In the genomic region with DNA sequence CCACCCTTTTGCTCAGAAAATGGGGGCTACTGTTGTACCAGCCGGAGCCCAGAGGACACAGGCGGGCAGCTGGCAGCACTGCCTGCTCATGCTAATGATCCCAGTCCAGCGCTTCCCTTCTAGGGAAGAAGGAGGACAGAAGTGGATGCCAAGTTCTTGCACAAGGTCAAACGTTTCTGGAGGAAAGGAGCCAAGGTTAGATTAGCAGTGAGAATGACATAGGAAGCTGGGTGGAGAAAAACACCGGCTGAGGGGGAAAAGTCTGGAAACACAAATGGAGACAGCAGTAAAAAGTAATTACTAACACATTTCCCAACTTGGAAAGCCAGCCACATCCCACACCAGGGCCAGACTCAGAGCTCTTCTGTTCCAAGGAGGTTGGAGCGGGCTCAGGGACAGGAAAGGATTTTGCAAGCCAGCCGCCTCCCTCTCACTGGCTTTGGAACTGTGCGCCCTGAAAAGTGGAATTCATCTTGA, we compare ENCODE assay signal across 9 cellular contexts.
DNase-seq lines count a peak whose midpoint lies in the region; ATAC-seq and TF ChIP-seq lines count a peak whose summit lies in the region.
"Had no signal": no experiment of that assay in that cellular context is flagged by ENCODE, and none has a peak within 500 bp of the region (broad histone marks: within the 10 kb centered on the region; RNA-seq: fewer than 3 reads in every experiment).

No MANE protein-coding gene starts in this region.

- intact Hi-C loops in upper lobe of right lung (cut with DNase I) = no loop called here
- intact Hi-C loops in activated T-helper 2 cell treated with anti-CD3 and anti-CD28 coated beads, Interferon-gamma antibody, Interleukin-2, Interleukin-4, amounts not matched to agents 10 μg/mL and 5 μg/mL and 100 μg/mL, durations not matched to agents 14 hours and 24 hours and 36 hours (cut with micrococcal nuclease) = no loop called here

- H3K27me3 ChIP-seq in neural cell (ENCODE audit: insufficient read depth, low read depth, low read length) = no peaks in the 10 kb centered on the region
- H3K27me3 ChIP-seq in upper lobe of right lung = no peaks in the 10 kb centered on the region
- no peaks in the 10 kb centered on the region for H3K27me3 ChIP-seq in brain microvascular endothelial cell (replicated peaks)

- DNase-seq in fibroblast of the conjunctiva (ENCODE audit: low read depth) (peak; percentile 81), upper lobe of right lung (peak; percentile 67), NCI-H1436 (lab: John Stamatoyannopoulos, UW) (no peak), brain microvascular endothelial cell (no peak)
- DNase-seq in activated T-helper 2 cell treated with anti-CD3 and anti-CD28 coated beads, Interferon-gamma antibody, Interleukin-2, Interleukin-4, amounts not matched to agents 10 μg/mL and 5 μg/mL and 100 μg/mL, durations not matched to agents 14 hours and 24 hours and 36 hours (ENCODE audit: low spot score) = no peak
- DNase-seq: activated T-cell treated with anti-CD3 and anti-CD28 coated beads, Interleukin-2, amount 50 U/mL, for 24 hours had no signal

- peaks cover 4% of the 10 kb centered on the region for H3K9me3 Mint-ChIP-seq in activated T-helper 2 cell treated with anti-CD3 and anti-CD28 coated beads, Interferon-gamma antibody, Interleukin-2, Interleukin-4, amounts not matched to agents 10 μg/mL and 5 μg/mL and 100 μg/mL, durations not matched to agents 14 hours and 24 hours and 36 hours
- H3K9me3 Mint-ChIP-seq: activated T-cell treated with anti-CD3 and anti-CD28 coated beads, Interleukin-2, amount 50 U/mL, for 24 hours had no signal

- no peak for TF ChIP-seq CTCF in neural cell (IDR thresholded peaks at IDR 0.05; ENCODE audit: poor library complexity, severe bottlenecking)
- no peak for TF ChIP-seq CTCF in upper lobe of right lung (IDR thresholded peaks at IDR 0.05)
- TF ChIP-seq CTCF in brain microvascular endothelial cell (IDR thresholded peaks at IDR 0.05; ENCODE audit: low read depth, low read length, missing control alignments) = no peak

- H3K4me1 ChIP-seq in upper lobe of right lung = peaks cover 12% of the 10 kb centered on the region

- no peaks in the 10 kb centered on the region for H3K9me2 ChIP-seq in neural cell (ENCODE audit: insufficient read depth, low read length)

- H2AFZ ChIP-seq in neural cell (ENCODE audit: low read depth, low read length) = no peak overlapping the region

- peaks cover 35% of the 10 kb centered on the region for H3K4me1 Mint-ChIP-seq in activated T-helper 2 cell treated with anti-CD3 and anti-CD28 coated beads, Interferon-gamma antibody, Interleukin-2, Interleukin-4, amounts not matched to agents 10 μg/mL and 5 μg/mL and 100 μg/mL, durations not matched to agents 14 hours and 24 hours and 36 hours (ENCODE audit: low read depth)

- no peak overlapping the region for H3K4me3 Mint-ChIP-seq in activated T-helper 2 cell treated with anti-CD3 and anti-CD28 coated beads, Interferon-gamma antibody, Interleukin-2, Interleukin-4, amounts not matched to agents 10 μg/mL and 5 μg/mL and 100 μg/mL, durations not matched to agents 14 hours and 24 hours and 36 hours (ENCODE audit: low read depth)
- H3K4me3 Mint-ChIP-seq: activated T-cell treated with anti-CD3 and anti-CD28 coated beads, Interleukin-2, amount 50 U/mL, for 24 hours had no signal

- H3K36me3 ChIP-seq in neural cell (ENCODE audit: insufficient read depth, low read length) = no peaks in the 10 kb centered on the region
- H3K36me3 ChIP-seq in upper lobe of right lung = no peaks in the 10 kb centered on the region
- no peaks in the 10 kb centered on the region for H3K36me3 ChIP-seq in brain microvascular endothelial cell (replicated peaks)

- peak; percentile 71 for ATAC-seq in SK-N-SH treated with all-trans-retinoic acid at 6 μM for 48 hours
- ATAC-seq in upper lobe of right lung = peak; percentile 85
- ATAC-seq in GM21717 (IDR thresholded peaks at IDR 0.05; ENCODE audit: unreplicated experiment) = no peak

- H3K27ac ChIP-seq in neural cell (ENCODE audit: low read length) (peak overlapping the region; percentile 7), upper lobe of right lung (peak overlapping the region; percentile 72), brain microvascular endothelial cell (no peak overlapping the region)

- H3K9me3 ChIP-seq in neural cell (ENCODE audit: low read length) (no peaks in the 10 kb centered on the region), upper lobe of right lung (no peaks in the 10 kb centered on the region)

- H3K36me3 Mint-ChIP-seq in activated T-helper 2 cell treated with anti-CD3 and anti-CD28 coated beads, Interferon-gamma antibody, Interleukin-2, Interleukin-4, amounts not matched to agents 10 μg/mL and 5 μg/mL and 100 μg/mL, durations not matched to agents 14 hours and 24 hours and 36 hours (ENCODE audit: low read depth) = no peaks in the 10 kb centered on the region

- no peak for TF ChIP-seq RAD21 in neural cell (conservative IDR thresholded peaks at IDR 0.05)

- no peaks in the 10 kb centered on the region for H3K79me2 ChIP-seq in neural cell (replicated peaks; ENCODE audit: insufficient read depth, low read length)

- H3K4me3 ChIP-seq in neural cell (ENCODE audit: low read length) (no peak overlapping the region), upper lobe of right lung (no peak overlapping the region), brain microvascular endothelial cell (ENCODE audit: low read depth, low read length) (no peak overlapping the region)

- no peak overlapping the region for H3K4me2 ChIP-seq in neural cell (ENCODE audit: low read length)

- in situ Hi-C loops in brain microvascular endothelial cell (cut with HindIII; ENCODE audit: low pct_ligation_motif_present, low sequenced_read_pairs) = no loop called here

- peaks cover 11% of the 10 kb centered on the region for H3K27me3 Mint-ChIP-seq in activated T-helper 2 cell treated with anti-CD3 and anti-CD28 coated beads, Interferon-gamma antibody, Interleukin-2, Interleukin-4, amounts not matched to agents 10 μg/mL and 5 μg/mL and 100 μg/mL, durations not matched to agents 14 hours and 24 hours and 36 hours (ENCODE audit: low read depth)
- H3K27me3 Mint-ChIP-seq: activated T-cell treated with anti-CD3 and anti-CD28 coated beads, Interleukin-2, amount 50 U/mL, for 24 hours had no signal

- TF ChIP-seq EP300 in neural cell (conservative IDR thresholded peaks at IDR 0.05; ENCODE audit: poor library complexity, severe bottlenecking) = no peak

- H3K27ac Mint-ChIP-seq in activated T-helper 2 cell treated with anti-CD3 and anti-CD28 coated beads, Interferon-gamma antibody, Interleukin-2, Interleukin-4, amounts not matched to agents 10 μg/mL and 5 μg/mL and 100 μg/mL, durations not matched to agents 14 hours and 24 hours and 36 hours = no peak overlapping the region
- H3K27ac Mint-ChIP-seq: activated T-cell treated with anti-CD3 and anti-CD28 coated beads, Interleukin-2, amount 50 U/mL, for 24 hours had no signal

- no peaks in the 10 kb centered on the region for H4K20me1 ChIP-seq in neural cell (ENCODE audit: insufficient read depth)

- H3K9ac ChIP-seq in neural cell (ENCODE audit: low read length) = no peak overlapping the region

- no peaks in the 10 kb centered on the region for H3F3A ChIP-seq in neural cell (ENCODE audit: insufficient read depth, low read length, poor library complexity, severe bottlenecking)

TF ChIP-seq in SK-N-SH treated with all-trans-retinoic acid at 6 μM for 48 hours, 23 proteins besides CTCF, POLR2A, EP300 and RAD21:
- TF ChIP-seq ZFP30 (CRISPR knock-in tag; IDR thresholded peaks at IDR 0.05) (no peak), ZNF70 (CRISPR knock-in tag; IDR thresholded peaks at IDR 0.05) (peak; percentile 48; the same call in 1 of the 2 replicates), TCF4 (CRISPR knock-in tag; IDR thresholded peaks at IDR 0.05; ENCODE audit: borderline replicate concordance) (0 out of 2 replicates have a peak, but pooled peaks have one; percentile 17)

TF ChIP-seq in neural cell, 6 proteins besides CTCF, POLR2A, EP300 and RAD21:
- TF ChIP-seq EZH2 (IDR thresholded peaks at IDR 0.05; ENCODE audit: borderline replicate concordance, insufficient read depth, low read length, poor library complexity, severe bottlenecking) = no peak
- no peak for TF ChIP-seq TAF1 (IDR thresholded peaks at IDR 0.05; ENCODE audit: low read depth)
- TF ChIP-seq POLR2AphosphoS5 (IDR thresholded peaks at IDR 0.05) = no peak
- TF ChIP-seq, protein P1, sequence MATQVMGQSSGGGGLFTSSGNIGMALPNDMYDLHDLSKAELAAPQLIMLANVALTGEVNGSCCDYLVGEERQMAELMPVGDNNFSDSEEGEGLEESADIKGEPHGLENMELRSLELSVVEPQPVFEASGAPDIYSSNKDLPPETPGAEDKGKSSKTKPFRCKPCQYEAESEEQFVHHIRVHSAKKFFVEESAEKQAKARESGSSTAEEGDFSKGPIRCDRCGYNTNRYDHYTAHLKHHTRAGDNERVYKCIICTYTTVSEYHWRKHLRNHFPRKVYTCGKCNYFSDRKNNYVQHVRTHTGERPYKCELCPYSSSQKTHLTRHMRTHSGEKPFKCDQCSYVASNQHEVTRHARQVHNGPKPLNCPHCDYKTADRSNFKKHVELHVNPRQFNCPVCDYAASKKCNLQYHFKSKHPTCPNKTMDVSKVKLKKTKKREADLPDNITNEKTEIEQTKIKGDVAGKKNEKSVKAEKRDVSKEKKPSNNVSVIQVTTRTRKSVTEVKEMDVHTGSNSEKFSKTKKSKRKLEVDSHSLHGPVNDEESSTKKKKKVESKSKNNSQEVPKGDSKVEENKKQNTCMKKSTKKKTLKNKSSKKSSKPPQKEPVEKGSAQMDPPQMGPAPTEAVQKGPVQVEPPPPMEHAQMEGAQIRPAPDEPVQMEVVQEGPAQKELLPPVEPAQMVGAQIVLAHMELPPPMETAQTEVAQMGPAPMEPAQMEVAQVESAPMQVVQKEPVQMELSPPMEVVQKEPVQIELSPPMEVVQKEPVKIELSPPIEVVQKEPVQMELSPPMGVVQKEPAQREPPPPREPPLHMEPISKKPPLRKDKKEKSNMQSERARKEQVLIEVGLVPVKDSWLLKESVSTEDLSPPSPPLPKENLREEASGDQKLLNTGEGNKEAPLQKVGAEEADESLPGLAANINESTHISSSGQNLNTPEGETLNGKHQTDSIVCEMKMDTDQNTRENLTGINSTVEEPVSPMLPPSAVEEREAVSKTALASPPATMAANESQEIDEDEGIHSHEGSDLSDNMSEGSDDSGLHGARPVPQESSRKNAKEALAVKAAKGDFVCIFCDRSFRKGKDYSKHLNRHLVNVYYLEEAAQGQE (IDR thresholded peaks at IDR 0.05; ENCODE audit: borderline replicate concordance) = no peak
- TF ChIP-seq MXI1 (conservative IDR thresholded peaks at IDR 0.05; ENCODE audit: poor library complexity, severe bottlenecking) = no peak
- TF ChIP-seq SMC3 (conservative IDR thresholded peaks at IDR 0.05; ENCODE audit: poor library complexity) = no peak

Comparison
In these comparisons a context has a peak if more than half of its experiments do, and no peak if none do; other contexts are left out.
1. DNase-seq: peak in fibroblast of the conjunctiva (single experiment) and upper lobe of right lung (single experiment); none in activated T-helper 2 cell treated with anti-CD3 and anti-CD28 coated beads, Interferon-gamma antibody, Interleukin-2, Interleukin-4, amounts not matched to agents 10 μg/mL and 5 μg/mL and 100 μg/mL, durations not matched to agents 14 hours and 24 hours and 36 hours (single experiment), NCI-H1436 (single experiment) and brain microvascular endothelial cell (single experiment).